Comparison of ENCODE assay signal across 9 cellular contexts in the genomic region with DNA sequence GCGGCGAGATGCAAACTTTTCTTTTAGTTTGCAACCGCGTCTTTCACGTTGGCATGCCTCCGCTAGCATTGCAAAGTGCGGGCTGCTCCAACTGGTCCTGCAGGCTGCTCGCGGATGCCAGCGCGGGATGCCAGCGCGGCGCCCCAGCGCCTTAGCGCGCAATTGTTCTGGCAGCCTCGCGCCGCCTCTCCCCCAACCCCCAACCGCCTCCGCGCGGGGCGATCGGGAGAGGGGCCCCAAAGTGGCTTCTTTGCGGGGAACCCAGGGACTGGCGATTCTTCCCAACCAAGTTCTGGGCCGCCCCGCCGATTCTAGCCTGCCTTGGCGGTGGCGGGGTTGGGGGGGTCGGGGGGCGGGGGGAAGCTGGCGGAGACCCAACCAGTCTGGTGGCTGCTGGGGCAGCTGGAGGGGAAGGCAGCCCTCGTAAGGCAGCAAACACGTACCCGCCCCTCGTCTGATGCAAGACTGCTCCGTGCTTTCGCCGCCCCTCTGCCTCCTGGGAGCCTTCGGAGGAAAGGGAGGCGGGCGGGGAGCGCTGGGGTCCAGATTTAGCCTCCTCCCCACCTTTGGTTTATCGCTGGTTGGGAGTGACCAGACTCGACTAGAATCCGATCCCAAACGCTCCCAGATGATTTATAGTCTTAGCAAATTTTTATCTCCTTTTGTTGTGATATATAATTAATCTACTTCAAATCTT. TPM values are rescaled to one million over a fixed set of nuclear protein-coding genes. Genes with fewer than 3 reads are reported as not detected.
DNase-seq lines count a peak whose midpoint lies in the region; ATAC-seq and TF ChIP-seq lines count a peak whose summit lies in the region.
"Had no signal": no experiment of that assay in that cellular context is flagged by ENCODE, and none has a peak within 500 bp of the region (broad histone marks: within the 10 kb centered on the region; RNA-seq: fewer than 3 reads in every experiment).

No MANE protein-coding gene starts in this region.

- TF ChIP-seq POLR2A in HCT116 (IDR thresholded peaks at IDR 0.05; ENCODE audit: borderline replicate concordance, extremely low read depth, insufficient read depth, insufficient read length), result no peak

- H3K4me1 ChIP-seq in HCT116 (ENCODE audit: control insufficient read depth in 1 of 2, insufficient read depth in 2 of 2, low read length in 2 of 2), result peaks cover 16 to 18% of the 10 kb centered on the region in 2 experiments
- no peaks in the 10 kb centered on the region for H3K4me1 ChIP-seq in effector memory CD4-positive, alpha-beta T cell (ENCODE audit: control insufficient read depth, insufficient read depth, low read length, poor library complexity, severe bottlenecking)
- H3K4me1 ChIP-seq in mesenchymal stem cell (ENCODE audit: control insufficient read depth, insufficient read depth, low read depth, low read length), result peaks cover 11% of the 10 kb centered on the region

- peak overlapping the region; percentile 44 to 85 for H3K4ac ChIP-seq in mesenchymal stem cell (ENCODE audit: low read depth in 1 of 2, low read length in 2 of 2)

- H3K27ac ChIP-seq in HCT116 (ENCODE audit: low read depth, low read length) (peak overlapping the region; percentile 57), mesenchymal stem cell (ENCODE audit: low read length, poor library complexity, severe bottlenecking) (peak overlapping the region; percentile 33)
- no peak overlapping the region for H3K27ac ChIP-seq in effector memory CD4-positive, alpha-beta T cell (ENCODE audit: insufficient read depth, low read length, poor library complexity, severe bottlenecking)

- H3K9me3 ChIP-seq in HCT116 (ENCODE audit: control insufficient read depth in 1 of 2, insufficient read depth in 1 of 2, low read depth in 1 of 2, low read length in 2 of 2), result no peaks in the 10 kb centered on the region
- H3K9me3 ChIP-seq in effector memory CD4-positive, alpha-beta T cell (ENCODE audit: control insufficient read depth, low read length), result no peaks in the 10 kb centered on the region
- H3K9me3 ChIP-seq in mesenchymal stem cell (ENCODE audit: control insufficient read depth, low read length), result no peaks in the 10 kb centered on the region
- H3K9me3 ChIP-seq: adrenal gland had no signal

- H3K36me3 ChIP-seq in HCT116 (ENCODE audit: control insufficient read depth in 1 of 2, insufficient read depth in 2 of 2, low read length in 2 of 2), result no peaks in the 10 kb centered on the region
- H3K36me3 ChIP-seq in effector memory CD4-positive, alpha-beta T cell (ENCODE audit: control insufficient read depth, insufficient read depth, low read length), result no peaks in the 10 kb centered on the region
- H3K36me3 ChIP-seq in mesenchymal stem cell (ENCODE audit: control insufficient read depth in 1 of 2, insufficient read depth in 2 of 2, low read depth in 1 of 2, low read length in 2 of 2), result no peaks in the 10 kb centered on the region
- H3K36me3 ChIP-seq: adrenal gland had no signal

- POLR2A ChIA-PET in HCT116 (lab: Charles Lee), result interaction anchor here (1.1 to 1.4 kb wide), 3 partner anchors 10 to 91 kb away, joined by 3 to 8 read pairs (median 3); partner anchors contain the start of gene ZNF697
- POLR2A ChIA-PET in activated CD4-positive, alpha-beta T cell treated with anti-CD3 and anti-CD28 coated beads for 36 hours (lab: Charles Lee), result no interaction called here

- RAD21 ChIA-PET in HCT116 (lab: Charles Lee; ENCODE audit: low non-redundant PET in 1 of 2, low total read pairs in 2 of 2, uncharacterized antibody in 2 of 2, unreplicated experiment in 2 of 2), result no interaction called here

- peak overlapping the region in 1 of 2 experiments; percentile 1 for H2BK12ac ChIP-seq in mesenchymal stem cell (ENCODE audit: low read length in 2 of 2)

- no peaks in the 10 kb centered on the region for H3K27me3 ChIP-seq in HCT116 (ENCODE audit: insufficient read depth, low read length)
- H3K27me3 ChIP-seq in effector memory CD4-positive, alpha-beta T cell (replicated peaks; ENCODE audit: control insufficient read depth, insufficient read depth, low read length, poor library complexity, severe bottlenecking), result no peaks in the 10 kb centered on the region
- peaks cover 3 to 11% of the 10 kb centered on the region in 2 experiments for H3K27me3 ChIP-seq in mesenchymal stem cell (ENCODE audit: control insufficient read depth in 1 of 2, insufficient read depth in 1 of 2, low read length in 2 of 2)

- H3K79me2 ChIP-seq in HCT116 (ENCODE audit: insufficient read depth, low read length), result peaks cover 18% of the 10 kb centered on the region

- H3K4me1 Mint-ChIP-seq in activated CD4-positive, alpha-beta T cell treated with anti-CD3 and anti-CD28 coated beads for 36 hours, result peaks cover 30% of the 10 kb centered on the region

- peaks cover 36% of the 10 kb centered on the region for H3K36me3 Mint-ChIP-seq in activated CD4-positive, alpha-beta T cell treated with anti-CD3 and anti-CD28 coated beads for 36 hours (ENCODE audit: low read depth)

- H2AK5ac ChIP-seq in mesenchymal stem cell (ENCODE audit: low read length, severe bottlenecking), result no peak overlapping the region

- H3K9me2 ChIP-seq in HCT116 (ENCODE audit: insufficient read depth), result no peaks in the 10 kb centered on the region

- intact Hi-C loops in HCT116 (cut with micrococcal nuclease), result no loop called here
- intact Hi-C loops in activated CD4-positive, alpha-beta T cell treated with anti-CD3 and anti-CD28 coated beads for 36 hours (cut with DNase I, micrococcal nuclease), result loop anchor here (5.0 kb wide), 3 partner anchors 65 to 1785 kb away; partner anchors contain the start of genes GDAP2 (in 1 of the 2), WARS2 (in 1 of the 2), WDR3 (in 1 of the 2) and ZNF697 (in 1 of the 2)

- peak overlapping the region; percentile 96 for H3K27ac Mint-ChIP-seq in activated CD4-positive, alpha-beta T cell treated with anti-CD3 and anti-CD28 coated beads for 36 hours

- no TSS peak for BruUV-seq in HCT116 (replicated peaks; lab: Mats Ljungman, UMichigan)

- H3K23ac ChIP-seq in mesenchymal stem cell (ENCODE audit: low read length in 2 of 2), result no peak overlapping the region

- peak overlapping the region; percentile 56 for H4K91ac ChIP-seq in mesenchymal stem cell (ENCODE audit: low read length)

- H3K9ac ChIP-seq in HCT116 (ENCODE audit: low read length) (peak overlapping the region; percentile 64), mesenchymal stem cell (ENCODE audit: low read length) (peak overlapping the region; percentile 88)

- under 1% methylated on average over 28 of the region's 51 CpGs for WGBS in mesenchymal stem cell

- peak overlapping the region; percentile 48 to 88 for H3K18ac ChIP-seq in mesenchymal stem cell (ENCODE audit: low read depth in 1 of 2, low read length in 2 of 2)

- peak overlapping the region; percentile 66 for H4K8ac ChIP-seq in mesenchymal stem cell (ENCODE audit: low read length)

- peak overlapping the region; percentile 71 for H2AFZ ChIP-seq in HCT116 (ENCODE audit: low read depth, low read length, poor library complexity, severe bottlenecking)
- H2AFZ ChIP-seq in mesenchymal stem cell (ENCODE audit: low read depth, low read length), result peak overlapping the region; percentile 75

- H3K4me2 ChIP-seq in HCT116 (ENCODE audit: low read length), result peak overlapping the region; percentile 94
- peak overlapping the region; percentile 78 for H3K4me2 ChIP-seq in mesenchymal stem cell (ENCODE audit: low read length, poor library complexity, severe bottlenecking)

- peak overlapping the region; percentile 74 for H2BK15ac ChIP-seq in mesenchymal stem cell (ENCODE audit: low read depth, poor library complexity, severe bottlenecking)

- H4K20me1 ChIP-seq in HCT116 (ENCODE audit: insufficient read depth), result no peaks in the 10 kb centered on the region

- peak; percentile 56 for ATAC-seq in HCT116
- ATAC-seq in activated CD4-positive, alpha-beta T cell treated with anti-CD3 and anti-CD28 coated beads for 36 hours, result peak; percentile 79

- H3K4me3 Mint-ChIP-seq in activated CD4-positive, alpha-beta T cell treated with anti-CD3 and anti-CD28 coated beads for 36 hours, result peak overlapping the region; percentile 95

- peaks cover 9% of the 10 kb centered on the region for H3K27me3 Mint-ChIP-seq in activated CD4-positive, alpha-beta T cell treated with anti-CD3 and anti-CD28 coated beads for 36 hours

- peak overlapping the region; percentile 89 for H2BK120ac ChIP-seq in mesenchymal stem cell (ENCODE audit: low read depth, low read length)

- H3K14ac ChIP-seq in mesenchymal stem cell (ENCODE audit: low read length in 2 of 2), result no peak overlapping the region

- TF ChIP-seq RAD21 in HCT116 (IDR thresholded peaks at IDR 0.05; ENCODE audit: low read depth), result no peak

- H3K4me3 ChIP-seq in HCT116 (replicated peaks in 1 of 2; ENCODE audit: low read depth in 1 of 2, low read length in 2 of 2) (peak overlapping the region; percentile 92 to 96), mesenchymal stem cell (ENCODE audit: insufficient read depth in 1 of 2, low read depth in 1 of 2, low read length in 2 of 2) (peak overlapping the region; percentile 75 to 97)
- H3K4me3 ChIP-seq in effector memory CD4-positive, alpha-beta T cell (ENCODE audit: insufficient read depth, low read depth, low read length, poor library complexity, severe bottlenecking), result peak overlapping the region; percentile 59

- H3K9me3 Mint-ChIP-seq in activated CD4-positive, alpha-beta T cell treated with anti-CD3 and anti-CD28 coated beads for 36 hours (ENCODE audit: low read depth), result no peaks in the 10 kb centered on the region

- CTCF ChIA-PET in HCT116 (lab: Charles Lee), result interaction anchor here (0.8 to 1.4 kb wide), 3 partner anchors 26 to 37 kb away, joined by 3 to 4 read pairs (median 3); no protein-coding TSS in a partner anchor
- CTCF ChIA-PET in activated CD4-positive, alpha-beta T cell treated with anti-CD3 and anti-CD28 coated beads for 36 hours (lab: Charles Lee), result interaction anchor here (0.9 to 1.2 kb wide), 2 partner anchors 36 to 96 kb away, joined by 3 to 5 read pairs; no protein-coding TSS in a partner anchor

- peaks cover 14% of the 10 kb centered on the region for H3K79me1 ChIP-seq in mesenchymal stem cell (replicated peaks; ENCODE audit: low read length, poor library complexity, severe bottlenecking)

- TF ChIP-seq CTCF in HCT116 (IDR thresholded peaks at IDR 0.05 in 2 of 3, conservative IDR thresholded peaks at IDR 0.05 in 1 of 3; ENCODE audit: borderline replicate concordance in 1 of 3, insufficient read depth in 1 of 3, low read depth in 2 of 3, low read length in 2 of 3), result no peak

- H2BK5ac ChIP-seq in mesenchymal stem cell (ENCODE audit: low read depth, low read length, poor library complexity, severe bottlenecking), result no peak overlapping the region

- DNase-seq in D341Med (ENCODE audit: low spot score) (peak; percentile 85), HCT116 (ENCODE audit: low read depth, low spot score) (peak; percentile 19), NCI-H2081 treated with DMSO at 0.1 percent for 48 hours (lab: John Stamatoyannopoulos, UW) (peak; percentile 19), mesenchymal stem cell (peak; percentile 92), foreskin melanocyte (no peak)
- peak; percentile 85 for DNase-seq in activated CD4-positive, alpha-beta T cell treated with anti-CD3 and anti-CD28 coated beads for 36 hours
- DNase-seq in effector memory CD4-positive, alpha-beta T cell, result no peak
- DNase-seq in stimulated activated CD8-positive, alpha-beta memory T cell treated with anti-CD3 and anti-CD28 coated beads, Interleukin-2, amount 100 ng/mL, for 48 hours (ENCODE audit: low read depth in 2 of 2), result peak; percentile 49 to 56

RNA-seq across cellular contexts. Expression of gene PHGDH, which starts 0.8 kb away (rescaled TPM):
- total RNA-seq in HCT116 (2021; ENCODE audit: unreplicated experiment), result 187 TPM
- 244 and 317 TPM in 2 replicates for polyA plus RNA-seq in HCT116 (2012)
- 100 to 1,000 TPM; 198 to 259 TPM for total RNA-seq in activated CD4-positive, alpha-beta T cell treated with anti-CD3 and anti-CD28 coated beads for 36 hours
- 73.6 TPM for polyA plus RNA-seq in mesenchymal stem cell (2013, experiment 1 of 2)
- 72.3 TPM for polyA plus RNA-seq in mesenchymal stem cell (2013, experiment 2 of 2)

RNA-seq across cellular contexts. Expression of gene HMGCS2, which starts 56.2 kb away (rescaled TPM):
- 0.20 TPM for total RNA-seq in HCT116 (2021; ENCODE audit: unreplicated experiment)
- polyA plus RNA-seq in HCT116 (2012), result not detected in 2 replicates
- total RNA-seq in activated CD4-positive, alpha-beta T cell treated with anti-CD3 and anti-CD28 coated beads for 36 hours, result not detected
- not detected for polyA plus RNA-seq in mesenchymal stem cell (2013, experiment 1 of 2)
- polyA plus RNA-seq in mesenchymal stem cell (2013, experiment 2 of 2), result not detected

Comparison
In these comparisons a context has a peak if more than half of its experiments do, and no peak if none do; other contexts are left out.
1. DNase-seq: peak in D341Med (single experiment), HCT116 (single experiment), NCI-H2081 treated with DMSO at 0.1 percent for 48 hours (single experiment), activated CD4-positive, alpha-beta T cell treated with anti-CD3 and anti-CD28 coated beads for 36 hours (single experiment), mesenchymal stem cell (single experiment) and stimulated activated CD8-positive, alpha-beta memory T cell treated with anti-CD3 and anti-CD28 coated beads, Interleukin-2, amount 100 ng/mL, for 48 hours (2 of 2); none in effector memory CD4-positive, alpha-beta T cell (0 of 3) and foreskin melanocyte (single experiment).
2. Peak in every context shown above with its lines, with median percentiles within 50 percentile points of each other: H3K4me3 ChIP-seq.